In genomic region chr2:233356546-233357308, GRCh38 we compare ENCODE assay signal across 11 cellular contexts. TPM values are rescaled to one million over a fixed set of nuclear protein-coding genes. Genes with fewer than 3 reads are reported as not detected.
A peak's percentile ranks its signal among the peaks of the same experiment; 100 is the strongest.
DNase-seq lines count a peak whose midpoint lies in the region; ATAC-seq, FAIRE-seq and TF ChIP-seq lines count a peak whose summit lies in the region.
"Had no signal": no experiment of that assay in that cellular context is flagged by ENCODE, and none has a peak within 500 bp of the region (broad histone marks: within the 10 kb centered on the region; RNA-seq: fewer than 3 reads in every experiment).

No MANE protein-coding gene starts in this region.

- TF ChIP-seq CTCF in Peyer's patch (IDR thresholded peaks at IDR 0.05) (no peak), keratinocyte (optimal IDR thresholded peaks at IDR 0.05 in 1 of 3, IDR thresholded peaks at IDR 0.05 in 1 of 3, conservative IDR thresholded peaks at IDR 0.05 in 1 of 3; ENCODE audit: extremely low read depth in 1 of 3, insufficient read depth in 2 of 3, low read length in 3 of 3) (no peak)

- H3K4me2 ChIP-seq in keratinocyte (ENCODE audit: control insufficient read depth, extremely low read depth, insufficient read depth, low read depth, low read length) = peak overlapping the region; percentile 9

- H3K79me2 ChIP-seq in keratinocyte (ENCODE audit: control insufficient read depth, insufficient read depth, low read length) = peaks cover 6% of the 10 kb centered on the region

- no peak for DNase-seq in activated T-cell treated with anti-CD3 and anti-CD28 coated beads, Interleukin-2, amount 50 U/mL, for 4 hours
- DNase-seq in activated T-cell treated with anti-CD3 and anti-CD28 coated beads, Interleukin-2, amount 50 U/mL, for 1 hour = no peak
- peak in 1 of 3 donors; percentile 35 for DNase-seq in Peyer's patch
- DNase-seq in keratinocyte (ENCODE audit: low read depth, low spot score) = no peak
- DNase-seq in stimulated activated naive CD8-positive, alpha-beta T cell treated with anti-CD3 and anti-CD28 coated beads, Interleukin-15, amount 100 ng/mL, for 72 hours = peak; percentile 33 to 70
- DNase-seq in globus pallidus (ENCODE audit: low spot score) = no peak
- DNase-seq in GDM1 (lab: John Stamatoyannopoulos, UW) = no peak
- DNase-seq: activated CD4-positive, CD25-positive, alpha-beta regulatory T cell treated with anti-CD3 and anti-CD28 coated beads, Interleukin-2, amount 50 U/mL, for 72 hours; BE2C had no signal

- H3K9me3 ChIP-seq in Peyer's patch (no peaks in the 10 kb centered on the region), keratinocyte (ENCODE audit: control insufficient read depth, low read depth, low read length) (no peaks in the 10 kb centered on the region)
- H3K9me3 ChIP-seq: BE2C had no signal

- H2AFZ ChIP-seq in keratinocyte (ENCODE audit: control insufficient read depth, low read length) = no peak overlapping the region

- TF ChIP-seq POLR2A in Peyer's patch (IDR thresholded peaks at IDR 0.05) = no peak

- H3K27ac ChIP-seq in Peyer's patch (peak overlapping the region in 3 of 4 donors; percentile 20 to 72 (median 50)), keratinocyte (ENCODE audit: control insufficient read depth, insufficient read depth, low read length) (no peak overlapping the region)

- H3K27me3 Mint-ChIP-seq in activated T-cell treated with anti-CD3 and anti-CD28 coated beads, Interleukin-2, amount 50 U/mL, for 4 hours (ENCODE audit: low read depth) = no peaks in the 10 kb centered on the region
- no peaks in the 10 kb centered on the region for H3K27me3 Mint-ChIP-seq in stimulated activated naive CD8-positive, alpha-beta T cell treated with anti-CD3 and anti-CD28 coated beads, Interleukin-15, amount 100 ng/mL, for 72 hours

- H3K36me3 ChIP-seq in Peyer's patch (no peaks in the 10 kb centered on the region), keratinocyte (ENCODE audit: control insufficient read depth in 2 of 2, extremely low read depth in 1 of 2, insufficient read depth in 2 of 2, low read length in 2 of 2) (peaks cover 0 to 2% of the 10 kb centered on the region in 2 experiments)

- peaks cover 14% of the 10 kb centered on the region for H3K36me3 Mint-ChIP-seq in activated T-cell treated with anti-CD3 and anti-CD28 coated beads, Interleukin-2, amount 50 U/mL, for 4 hours (ENCODE audit: insufficient read depth)

- peak overlapping the region in 1 of 4 donors; percentile 66 for H3K4me3 ChIP-seq in Peyer's patch
- H3K4me3 ChIP-seq in keratinocyte (ENCODE audit: control insufficient read depth in 2 of 3, extremely low read depth in 1 of 3, insufficient read depth in 2 of 3, low read depth in 1 of 3, low read length in 3 of 3) = no peak overlapping the region

- ATAC-seq in activated T-cell treated with anti-CD3 and anti-CD28 coated beads, Interleukin-2, amount 50 U/mL, for 4 hours = no peak
- ATAC-seq in stimulated activated naive CD8-positive, alpha-beta T cell treated with anti-CD3 and anti-CD28 coated beads, Interleukin-15, amount 100 ng/mL, for 72 hours = peak; percentile 64
- ATAC-seq in HG02588 (IDR thresholded peaks at IDR 0.05; ENCODE audit: unreplicated experiment) = no peak

- H3K4me1 ChIP-seq in Peyer's patch (peaks cover 0 to 30% (median 12%) of the 10 kb centered on the region in 4 donors), keratinocyte (ENCODE audit: control insufficient read depth, extremely low read depth, insufficient read depth, low read length) (peaks cover 23% of the 10 kb centered on the region)

- H3K4me3 Mint-ChIP-seq in activated T-cell treated with anti-CD3 and anti-CD28 coated beads, Interleukin-2, amount 50 U/mL, for 4 hours = peak overlapping the region; percentile 87
- H3K4me3 Mint-ChIP-seq in stimulated activated naive CD8-positive, alpha-beta T cell treated with anti-CD3 and anti-CD28 coated beads, Interleukin-15, amount 100 ng/mL, for 72 hours = peak overlapping the region; percentile 87 to 90

- H3K9me3 Mint-ChIP-seq in activated T-cell treated with anti-CD3 and anti-CD28 coated beads, Interleukin-2, amount 50 U/mL, for 4 hours = no peaks in the 10 kb centered on the region
- no peaks in the 10 kb centered on the region for H3K9me3 Mint-ChIP-seq in stimulated activated naive CD8-positive, alpha-beta T cell treated with anti-CD3 and anti-CD28 coated beads, Interleukin-15, amount 100 ng/mL, for 72 hours

- no peaks in the 10 kb centered on the region for H3K9me1 ChIP-seq in keratinocyte (ENCODE audit: control insufficient read depth, extremely low read depth, insufficient read depth, low read length)

- no peaks in the 10 kb centered on the region for H3K27me3 ChIP-seq in Peyer's patch
- H3K27me3 ChIP-seq in keratinocyte (ENCODE audit: control insufficient read depth, extremely low read depth, insufficient read depth, low read length) = no peaks in the 10 kb centered on the region
- H3K27me3 ChIP-seq: BE2C had no signal

- peak overlapping the region; percentile 94 to 97 for H3K27ac Mint-ChIP-seq in stimulated activated naive CD8-positive, alpha-beta T cell treated with anti-CD3 and anti-CD28 coated beads, Interleukin-15, amount 100 ng/mL, for 72 hours

- H4K20me1 ChIP-seq in keratinocyte (ENCODE audit: control insufficient read depth, extremely low read depth, insufficient read depth, low read length) = peaks cover 4% of the 10 kb centered on the region

- peaks cover 69% of the 10 kb centered on the region for H3K4me1 Mint-ChIP-seq in activated T-cell treated with anti-CD3 and anti-CD28 coated beads, Interleukin-2, amount 50 U/mL, for 4 hours (ENCODE audit: low read depth)
- peaks cover 83% of the 10 kb centered on the region for H3K4me1 Mint-ChIP-seq in stimulated activated naive CD8-positive, alpha-beta T cell treated with anti-CD3 and anti-CD28 coated beads, Interleukin-15, amount 100 ng/mL, for 72 hours

- no peak overlapping the region for H3K9ac ChIP-seq in keratinocyte (ENCODE audit: control insufficient read depth, extremely low read depth, insufficient read depth, low read length)

- dilution Hi-C loops in keratinocyte (cut with MboI; ENCODE audit: extremely low pct_ligation_motif_present, low sequenced_read_pairs) = no loop called here

- FAIRE-seq in keratinocyte (lab: Jason Lieb, UNC) = no peak

RNA-seq across cellular contexts. Expression of gene DGKD, which starts 2.4 kb away (rescaled TPM):
- 10 to 100 TPM; 38.8 to 44.9 (median 39.3) TPM for total RNA-seq in activated T-cell treated with anti-CD3 and anti-CD28 coated beads, Interleukin-2, amount 50 U/mL, for 4 hours
- 100 to 1,000 TPM in 2 of 4 donors, 10 to 100 TPM in 2; 67.7 to 195 (median 125) TPM for total RNA-seq in Peyer's patch
- polyA plus RNA-seq in keratinocyte = 2.2 to 6.1 TPM (median 5.3 TPM) in 3 replicates
- polyA plus RNA-seq in keratinocyte (2011; ENCODE audit: low read depth) = 2.0 TPM
- 3.0 and 5.1 TPM in 2 replicates for polyA plus RNA-seq in keratinocyte (2011; cell fraction: cytosol; rRNA removed)
- 14.8 and 20.8 TPM in 2 replicates for polyA plus RNA-seq in keratinocyte (2011; cell fraction: nucleus; rRNA removed)
- 1.9 and 4.1 TPM in 2 replicates for polyA plus RNA-seq in keratinocyte (2012; ENCODE audit: low replicate concordance)
- polyA minus RNA-seq in keratinocyte = 10.1 to 23.9 TPM (median 20.4 TPM) in 3 replicates
- polyA minus RNA-seq in keratinocyte (2011; cell fraction: cytosol; rRNA and poly(A)+ RNA removed) = 7.9 TPM
- polyA minus RNA-seq in keratinocyte (2011; cell fraction: nucleus; rRNA and poly(A)+ RNA removed) = 3.6 and 8.8 TPM in 2 replicates

RNA-seq across cellular contexts. Expression of gene SAG, which starts 49.1 kb away (rescaled TPM):
- not detected for total RNA-seq in activated T-cell treated with anti-CD3 and anti-CD28 coated beads, Interleukin-2, amount 50 U/mL, for 4 hours
- total RNA-seq in Peyer's patch = not detected
- not detected in 3 replicates for polyA plus RNA-seq in keratinocyte
- not detected for polyA plus RNA-seq in keratinocyte (2011; ENCODE audit: low read depth)
- not detected in 2 replicates for polyA plus RNA-seq in keratinocyte (2011; cell fraction: cytosol; rRNA removed)
- polyA plus RNA-seq in keratinocyte (2011; cell fraction: nucleus; rRNA removed) = 0.16 TPM in 1 of 2 replicates, not detected in the other
- polyA plus RNA-seq in keratinocyte (2012; ENCODE audit: low replicate concordance) = not detected in 2 replicates
- polyA minus RNA-seq in keratinocyte = not detected in 3 replicates
- polyA minus RNA-seq in keratinocyte (2011; cell fraction: cytosol; rRNA and poly(A)+ RNA removed) = not detected
- not detected in 2 replicates for polyA minus RNA-seq in keratinocyte (2011; cell fraction: nucleus; rRNA and poly(A)+ RNA removed)
- total RNA-seq: renal cortical epithelial cell had no signal

Comparison
In these comparisons a context has a peak if more than half of its experiments do, and no peak if none do; other contexts are left out.
1. DNase-seq: peak in stimulated activated naive CD8-positive, alpha-beta T cell treated with anti-CD3 and anti-CD28 coated beads, Interleukin-15, amount 100 ng/mL, for 72 hours (2 of 2); none in activated T-cell treated with anti-CD3 and anti-CD28 coated beads, Interleukin-2, amount 50 U/mL, for 4 hours (single experiment), activated T-cell treated with anti-CD3 and anti-CD28 coated beads, Interleukin-2, amount 50 U/mL, for 1 hour (single experiment), keratinocyte (single experiment), globus pallidus (single experiment) and GDM1 (single experiment).